ENCODE assay signal across 8 cellular contexts in genomic region chr6:34459899-34460593, GRCh38. TPM values are rescaled to one million over a fixed set of nuclear protein-coding genes. Genes with fewer than 3 reads are reported as not detected.
DNase-seq lines count a peak whose midpoint lies in the region; ATAC-seq and TF ChIP-seq lines count a peak whose summit lies in the region.

No MANE protein-coding gene starts in this region.

- H3K9ac ChIP-seq in H9 (ENCODE audit: extremely low read depth, insufficient read length, low read length) (no peak overlapping the region), OCI-LY3 (ENCODE audit: low read length) (no peak overlapping the region)

- CTCF ChIA-PET in BJ (lab: Yijun Ruan, JAX): interaction anchor here (0.6 to 3.2 kb wide), 17 partner anchors 9 to 1836 kb away, joined by 3 to 22 read pairs (median 3); no protein-coding TSS in a partner anchor

- no peaks in the 10 kb centered on the region for H3K36me3 ChIP-seq in BJ (ENCODE audit: control insufficient read depth, insufficient read depth, low read length)
- H3K36me3 ChIP-seq in OCI-LY3 (replicated peaks; ENCODE audit: low read depth, low read length): no peaks in the 10 kb centered on the region
- no peaks in the 10 kb centered on the region for H3K36me3 ChIP-seq in psoas muscle (ENCODE audit: insufficient read depth in 1 of 2, low read depth in 1 of 2)

- TF ChIP-seq CTCF in BJ (IDR thresholded peaks at IDR 0.05; ENCODE audit: insufficient read depth, low read depth, low read length): peak; percentile 66
- TF ChIP-seq CTCF in H9 (conservative IDR thresholded peaks at IDR 0.05): peak; percentile 92
- peak; percentile 78 for TF ChIP-seq CTCF in OCI-LY3 (IDR thresholded peaks at IDR 0.05; ENCODE audit: low read depth, low read length)
- TF ChIP-seq CTCF in fibroblast of villous mesenchyme (IDR thresholded peaks at IDR 0.05; ENCODE audit: insufficient read depth, low read depth, low read length): peak; percentile 70
- TF ChIP-seq CTCF in psoas muscle (IDR thresholded peaks at IDR 0.05): peak; percentile 81

- H4K8ac ChIP-seq in H9 (replicated peaks; ENCODE audit: insufficient read length, low read depth, low read length): no peak overlapping the region

- H3K27ac ChIP-seq in H9 (ENCODE audit: insufficient read length, low read depth, low read length): no peak overlapping the region
- H3K27ac ChIP-seq in OCI-LY3 (ENCODE audit: low read length): no peak overlapping the region
- no peak overlapping the region for H3K27ac ChIP-seq in psoas muscle

- no peak overlapping the region for H3K4ac ChIP-seq in H9 (ENCODE audit: low read depth, low read length)

- H3K4me1 ChIP-seq in H9 (ENCODE audit: insufficient read depth, low read length) (no peaks in the 10 kb centered on the region), OCI-LY3 (ENCODE audit: low read length) (no peaks in the 10 kb centered on the region), psoas muscle (no peaks in the 10 kb centered on the region)

- H3K27me3 Mint-ChIP-seq in H9 (ENCODE audit: low read depth): peaks cover 10% of the 10 kb centered on the region
- peaks cover 10% of the 10 kb centered on the region for H3K27me3 Mint-ChIP-seq in activated T-cell treated with anti-CD3 and anti-CD28 coated beads, Interleukin-2, amount 50 U/mL, for 24 hours

- no peak overlapping the region for H4K5ac ChIP-seq in H9 (ENCODE audit: insufficient read length, low read depth, low read length)

- no peaks in the 10 kb centered on the region for H3K9me3 ChIP-seq in H9 (ENCODE audit: control insufficient read depth, low read depth, low read length)
- H3K9me3 ChIP-seq in OCI-LY3 (ENCODE audit: insufficient read depth, low read length): no peaks in the 10 kb centered on the region
- H3K9me3 ChIP-seq in psoas muscle: no peaks in the 10 kb centered on the region

- no peak overlapping the region for H3T11ph ChIP-seq in H9 (ENCODE audit: low read length)

- H3K4me2 ChIP-seq in H9 (ENCODE audit: insufficient read depth, insufficient read length, low read length): no peak overlapping the region
- no peak overlapping the region for H3K4me2 ChIP-seq in OCI-LY3 (ENCODE audit: low read length)

- no peak overlapping the region for H4K91ac ChIP-seq in H9 (ENCODE audit: insufficient read length, low read depth, low read length)

- no peak overlapping the region for H3K27ac Mint-ChIP-seq in H9
- no peak overlapping the region for H3K27ac Mint-ChIP-seq in activated T-cell treated with anti-CD3 and anti-CD28 coated beads, Interleukin-2, amount 50 U/mL, for 24 hours

- no CpG with 5 or more reads among the region's 6 CpGs for WGBS in H9 (ENCODE audit: extremely low coverage, insufficient read length, low lambda C conversion rate)
- 53 to 60% (median 55%) methylated on average over 6 of the region's 6 CpGs for WGBS in psoas muscle, 3 donors

- no peak overlapping the region for H2BK20ac ChIP-seq in H9 (ENCODE audit: low read depth, low read length, poor library complexity, severe bottlenecking)

- H3K36me3 Mint-ChIP-seq in H9 (ENCODE audit: insufficient read depth in 1 of 3, low read depth in 3 of 3): no peaks in the 10 kb centered on the region
- H3K36me3 Mint-ChIP-seq in activated T-cell treated with anti-CD3 and anti-CD28 coated beads, Interleukin-2, amount 50 U/mL, for 24 hours (ENCODE audit: low read depth): no peaks in the 10 kb centered on the region

- H3K4me3 ChIP-seq in BJ (ENCODE audit: low read depth, low read length): no peak overlapping the region
- H3K4me3 ChIP-seq in OCI-LY3 (ENCODE audit: low read length): no peak overlapping the region
- H3K4me3 ChIP-seq in fibroblast of villous mesenchyme (ENCODE audit: low read depth, low read length): no peak overlapping the region
- H3K4me3 ChIP-seq in psoas muscle: no peak overlapping the region

- no peak overlapping the region for H2BK15ac ChIP-seq in H9 (ENCODE audit: low read depth, low read length)

- no peak overlapping the region for H2BK12ac ChIP-seq in H9 (ENCODE audit: insufficient read length, low read depth, low read length)

- peak; percentile 81 to 95 (median 90) for ATAC-seq in psoas muscle

- no peak overlapping the region for H2BK120ac ChIP-seq in H9 (ENCODE audit: low read depth, low read length, poor library complexity, severe bottlenecking)

- H2BK5ac ChIP-seq in H9 (ENCODE audit: insufficient read length, low read length): no peak overlapping the region

- H3K56ac ChIP-seq in H9 (ENCODE audit: insufficient read length, low read depth, low read length): no peak overlapping the region

- H2AK5ac ChIP-seq in H9 (ENCODE audit: insufficient read length, low read length): no peak overlapping the region

- POLR2A ChIA-PET in BJ (lab: Charles Lee): no interaction called here

- DNase-seq in BJ (ENCODE audit: low read depth): no peak
- DNase-seq in H9: peak; percentile 67
- DNase-seq in activated T-cell treated with anti-CD3 and anti-CD28 coated beads, Interleukin-2, amount 50 U/mL, for 24 hours: peak; percentile 46
- DNase-seq in fibroblast of villous mesenchyme (ENCODE audit: low read depth): peak; percentile 61
- DNase-seq in psoas muscle: no peak
- no peak for DNase-seq in NCI-H226
- no peak for DNase-seq in amniotic stem cell (lab: John Stamatoyannopoulos, UW)

- intact Hi-C loops in psoas muscle (cut with DNase I): loop anchor here (2.0 to 10.0 kb wide), 3 partner anchors 149 to 275 kb away; no protein-coding TSS in a partner anchor

- no peaks in the 10 kb centered on the region for H4K20me1 ChIP-seq in H9 (ENCODE audit: control insufficient read depth, insufficient read depth, insufficient read length)
- no peaks in the 10 kb centered on the region for H4K20me1 ChIP-seq in OCI-LY3 (ENCODE audit: insufficient read depth, low read length)

- no peaks in the 10 kb centered on the region for H3K79me1 ChIP-seq in H9 (ENCODE audit: insufficient read depth, low read depth, low read length, poor library complexity, severe bottlenecking)

- H3K27me3 ChIP-seq in BJ (ENCODE audit: control insufficient read depth, insufficient read depth, low read length) (no peaks in the 10 kb centered on the region), H9 (ENCODE audit: insufficient read depth, low read length) (no peaks in the 10 kb centered on the region), OCI-LY3 (ENCODE audit: low read depth, low read length) (no peaks in the 10 kb centered on the region), psoas muscle (ENCODE audit: insufficient read depth in 3 of 3, low read length in 2 of 3) (peaks cover 0 to 6% (median 0%) of the 10 kb centered on the region in 3 donors)

- H3K9me3 Mint-ChIP-seq in H9: no peaks in the 10 kb centered on the region
- H3K9me3 Mint-ChIP-seq in activated T-cell treated with anti-CD3 and anti-CD28 coated beads, Interleukin-2, amount 50 U/mL, for 24 hours: no peaks in the 10 kb centered on the region

- H2AFZ ChIP-seq in H9 (ENCODE audit: low read length) (no peak overlapping the region), OCI-LY3 (ENCODE audit: low read depth, low read length) (no peak overlapping the region)

- no peak overlapping the region for H3K18ac ChIP-seq in H9 (ENCODE audit: insufficient read length, low read depth, low read length)

- H3K79me2 ChIP-seq in H9 (ENCODE audit: insufficient read depth, low read length) (no peaks in the 10 kb centered on the region), OCI-LY3 (ENCODE audit: low read length) (no peaks in the 10 kb centered on the region)

- no peak overlapping the region for H3K14ac ChIP-seq in H9 (ENCODE audit: insufficient read depth, low read length)

- H3K4me3 Mint-ChIP-seq in H9: no peak overlapping the region; a peak in 1 of 5 replicates
- H3K4me3 Mint-ChIP-seq in activated T-cell treated with anti-CD3 and anti-CD28 coated beads, Interleukin-2, amount 50 U/mL, for 24 hours: no peak overlapping the region

- H3K4me1 Mint-ChIP-seq in H9: peaks cover 19 to 36% of the 10 kb centered on the region in 2 experiments
- peaks cover under 1% of the 10 kb centered on the region for H3K4me1 Mint-ChIP-seq in activated T-cell treated with anti-CD3 and anti-CD28 coated beads, Interleukin-2, amount 50 U/mL, for 24 hours (ENCODE audit: low read depth)

- H3K23me2 ChIP-seq in H9 (ENCODE audit: insufficient read length, low read depth, low read length, poor library complexity, severe bottlenecking): no peaks in the 10 kb centered on the region

- no peak overlapping the region for H3K23ac ChIP-seq in H9 (ENCODE audit: insufficient read length, low read depth, low read length)

RNA-seq across cellular contexts. Expression of gene PACSIN1, which starts 5.8 kb away (rescaled TPM):
- polyA plus RNA-seq in BJ (2011; rRNA removed): 0.02 and 0.04 TPM in 2 replicates
- polyA minus RNA-seq in BJ (2011; rRNA and poly(A)+ RNA removed): 0.05 TPM in 1 of 2 replicates, not detected in the other
- 7.0 and 7.6 TPM in 2 replicates for total RNA-seq in H9 (2021)
- under 0.01 TPM in 2 replicates for total RNA-seq in fibroblast of villous mesenchyme
- total RNA-seq in psoas muscle: under 1 TPM in 2 of 4 donors, not detected in 2; 0.11 TPM
- polyA plus RNA-seq in psoas muscle: under 1 TPM in 1 of 3 donors, not detected in 2; 0.17 TPM

RNA-seq across cellular contexts. Expression of gene RPS10, which starts 34.2 kb away (rescaled TPM):
- polyA plus RNA-seq in BJ (2011; rRNA removed): 2,590 and 3,048 TPM in 2 replicates
- 602 and 1,164 TPM in 2 replicates for polyA minus RNA-seq in BJ (2011; rRNA and poly(A)+ RNA removed)
- total RNA-seq in H9 (2021): 2,330 and 2,392 TPM in 2 replicates
- total RNA-seq in fibroblast of villous mesenchyme: 1,680 and 1,946 TPM in 2 replicates
- 100 to 1,000 TPM; 601 to 836 (median 791) TPM for total RNA-seq in psoas muscle
- polyA plus RNA-seq in psoas muscle: 1,000 to 10,000 TPM; 1,402 to 2,522 (median 1,825) TPM

Comparison
In these comparisons a context has a peak if more than half of its experiments do, and no peak if none do; other contexts are left out.
1. DNase-seq: peak in H9 (single experiment), activated T-cell treated with anti-CD3 and anti-CD28 coated beads, Interleukin-2, amount 50 U/mL, for 24 hours (single experiment) and fibroblast of villous mesenchyme (single experiment); none in BJ (single experiment), psoas muscle (0 of 2), NCI-H226 (single experiment) and amniotic stem cell (single experiment).
2. Peak in every context shown above with its lines, with median percentiles within 50 percentile points of each other: CTCF ChIP-seq.